ENCODE assay signal across 11 cellular contexts in genomic region chr10:58475322-58476277, GRCh38. TPM values are rescaled to one million over a fixed set of nuclear protein-coding genes. Genes with fewer than 3 reads are reported as not detected.
DNase-seq lines count a peak whose midpoint lies in the region; ATAC-seq and TF ChIP-seq lines count a peak whose summit lies in the region.
"Had no signal": no experiment of that assay in that cellular context is flagged by ENCODE, and none has a peak within 500 bp of the region (broad histone marks: within the 10 kb centered on the region; RNA-seq: fewer than 3 reads in every experiment).

No MANE protein-coding gene starts in this region.

- CTCF ChIA-PET in mammary epithelial cell (lab: Charles Lee; ENCODE audit: low non-redundant PET), result interaction anchor here (0.6 kb wide), 1 partner anchor 44 kb away, joined by 7 read pairs; no protein-coding TSS in a partner anchor

- H3K4me3 ChIP-seq in mammary epithelial cell (replicated peaks in 1 of 3; ENCODE audit: insufficient read depth in 1 of 3, low read depth in 2 of 3, low read length in 3 of 3) (peak overlapping the region in 2 of 3 experiments; percentile 34 to 35), tibial nerve (peak overlapping the region in 1 of 4 donors; percentile 26)
- H3K4me3 ChIP-seq: ovary had no signal

- WGBS in mammary epithelial cell (ENCODE audit: low coverage, missing lambda C conversion rate), result 4% methylated on average over 11 of the region's 11 CpGs
- 44 to 47% methylated on average over 11 of the region's 11 CpGs for WGBS in tibial nerve, 2 donors

- H3K4me1 ChIP-seq in mammary epithelial cell (ENCODE audit: insufficient read depth, low read length) (peaks cover 22% of the 10 kb centered on the region), tibial nerve (peaks cover 0 to 14% (median 0%) of the 10 kb centered on the region in 4 donors)

- ATAC-seq in HG03196 (IDR thresholded peaks at IDR 0.05; ENCODE audit: unreplicated experiment) (no peak), HG03442 (IDR thresholded peaks at IDR 0.05; ENCODE audit: unreplicated experiment) (no peak)

- H3K4me2 ChIP-seq in mammary epithelial cell (ENCODE audit: insufficient read depth, low read depth, low read length), result peak overlapping the region; percentile 88

- no peak for TF ChIP-seq EP300 in tibial nerve (IDR thresholded peaks at IDR 0.05)

- peak overlapping the region; percentile 84 for H2AFZ ChIP-seq in mammary epithelial cell (ENCODE audit: low read depth, low read length)

- H3K79me2 ChIP-seq in mammary epithelial cell (ENCODE audit: insufficient read depth, low read length), result no peaks in the 10 kb centered on the region

- TF ChIP-seq CTCF in mammary epithelial cell (conservative IDR thresholded peaks at IDR 0.05 in 1 of 2, IDR thresholded peaks at IDR 0.05 in 1 of 2; ENCODE audit: extremely low read depth in 1 of 2, insufficient read depth in 1 of 2, low read depth in 1 of 2, low read length in 2 of 2) (no peak), tibial nerve (IDR thresholded peaks at IDR 0.05) (no peak)

- peak overlapping the region; percentile 44 for H3K27ac ChIP-seq in mammary epithelial cell (ENCODE audit: insufficient read depth, low read depth, low read length)
- H3K27ac ChIP-seq in tibial nerve, result peak overlapping the region; percentile 9 to 69 (median 44)
- H3K27ac ChIP-seq: ovary had no signal

- BruUV-seq in mammary epithelial cell (replicated peaks; lab: Mats Ljungman, UMichigan), result no TSS peak

- H4K20me1 ChIP-seq in mammary epithelial cell (ENCODE audit: insufficient read depth, low read length), result no peaks in the 10 kb centered on the region

- H3K9me3 ChIP-seq in mammary epithelial cell (replicated peaks; ENCODE audit: insufficient read depth, low read length), result no peaks in the 10 kb centered on the region
- no peaks in the 10 kb centered on the region for H3K9me3 ChIP-seq in tibial nerve
- H3K9me3 ChIP-seq: ovary had no signal

- in situ Hi-C loops in mammary epithelial cell (cut with MboI; ENCODE audit: low sequenced_read_pairs in 2 of 2), result no loop called here

- TF ChIP-seq POLR2A in tibial nerve (IDR thresholded peaks at IDR 0.05), result no peak

- H3K9ac ChIP-seq in mammary epithelial cell (ENCODE audit: insufficient read depth, low read length), result peak overlapping the region; percentile 18

- DNase-seq in HS-5 (ENCODE audit: low read depth) (peak; percentile 49), mammary epithelial cell (peak; percentile 36), kidney glomerular epithelial cell (lab: John Stamatoyannopoulos, UW) (peak; percentile 90), tibial nerve (ENCODE audit: low spot score in 2 of 2) (no peak), NCI-H128 (lab: John Stamatoyannopoulos, UW; ENCODE audit: unreplicated experiment) (no peak), cerebellum (ENCODE audit: low spot score) (no peak)
- DNase-seq: DND-41; NK-92 treated with Interleukin-12 subunit alpha and Interleukin-12 subunit beta, amount 100 ng/mL, for 24 hours; ovary had no signal

- dilution Hi-C loops in mammary epithelial cell (cut with HindIII; ENCODE audit: low sequenced_read_pairs), result no loop called here

- no peaks in the 10 kb centered on the region for H3K27me3 ChIP-seq in mammary epithelial cell (ENCODE audit: insufficient read depth, low read length)
- no peaks in the 10 kb centered on the region for H3K27me3 ChIP-seq in tibial nerve
- H3K27me3 ChIP-seq: ovary had no signal

- H3K36me3 ChIP-seq in mammary epithelial cell (ENCODE audit: insufficient read depth, low read length), result no peaks in the 10 kb centered on the region
- no peaks in the 10 kb centered on the region for H3K36me3 ChIP-seq in tibial nerve
- H3K36me3 ChIP-seq: ovary had no signal

- intact Hi-C loops in mammary epithelial cell (cut with micrococcal nuclease), result no loop called here

RNA-seq across cellular contexts. Expression of gene BICC1, which starts 37.1 kb away (rescaled TPM):
- 10 to 100 TPM; 15.2 to 35.0 TPM for total RNA-seq in mammary epithelial cell
- 5.6 TPM for polyA plus RNA-seq in mammary epithelial cell
- 28.3 TPM for polyA minus RNA-seq in mammary epithelial cell
- total RNA-seq in tibial nerve, result 10 to 100 TPM; 28.8 to 39.0 (median 30.5) TPM
- total RNA-seq in cerebellum, result 6.4 TPM

Comparison
In these comparisons a context has a peak if more than half of its experiments do, and no peak if none do; other contexts are left out.
1. DNase-seq: peak in HS-5 (single experiment), mammary epithelial cell (single experiment) and kidney glomerular epithelial cell (single experiment); none in tibial nerve (0 of 2), NCI-H128 (single experiment) and cerebellum (single experiment).